In the genomic region with DNA sequence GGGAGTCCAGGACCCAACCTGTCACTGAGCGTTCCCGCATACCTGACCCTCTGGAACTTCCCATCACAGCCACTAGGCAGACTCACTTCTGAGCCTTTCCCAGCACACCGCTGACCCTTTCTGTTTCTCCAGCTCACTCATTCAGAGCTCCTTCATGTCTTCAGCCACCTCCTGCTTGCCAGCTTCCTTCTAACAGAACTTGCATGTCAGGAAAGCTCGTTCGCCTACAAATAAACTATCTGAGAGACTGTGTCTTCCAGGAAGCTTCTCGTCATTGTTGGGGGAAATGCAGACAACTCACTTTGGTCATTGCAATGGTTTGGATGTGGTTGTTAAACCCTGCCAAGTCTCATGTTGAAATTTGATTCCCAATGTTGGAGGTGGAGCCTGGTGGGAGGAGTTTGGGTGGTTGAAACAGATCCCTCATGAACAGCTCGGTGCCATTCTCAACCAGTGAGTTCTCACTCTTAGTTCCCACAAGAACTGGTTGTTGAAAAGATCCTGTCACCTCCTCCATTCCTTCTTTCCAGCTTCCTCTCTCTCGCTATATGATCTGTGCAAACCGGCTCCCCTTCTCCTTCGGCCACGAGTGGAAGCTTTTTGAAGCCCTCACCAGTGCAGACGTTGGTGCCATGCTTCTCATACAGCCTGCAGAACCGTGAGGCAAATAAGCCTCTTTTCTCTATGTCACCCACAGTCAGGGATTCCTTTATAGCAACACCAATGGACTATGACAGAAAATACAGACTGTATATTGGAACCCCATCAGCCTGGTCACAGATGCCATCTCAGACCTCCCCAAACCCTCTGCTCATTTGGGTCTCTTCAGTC, we compare ENCODE assay signal across 9 cellular contexts. TPM values are rescaled to one million over a fixed set of nuclear protein-coding genes. Genes with fewer than 3 reads are reported as not detected.
DNase-seq lines count a peak whose midpoint lies in the region; ATAC-seq and TF ChIP-seq lines count a peak whose summit lies in the region.
"Had no signal": no experiment of that assay in that cellular context is flagged by ENCODE, and none has a peak within 500 bp of the region (broad histone marks: within the 10 kb centered on the region; RNA-seq: fewer than 3 reads in every experiment).

No MANE protein-coding gene starts in this region.

- H3K4me3 ChIP-seq in HUES6 (ENCODE audit: low read depth, low read length) (peak overlapping the region; percentile 41), colonic mucosa (no peak overlapping the region)
- H3K4me3 ChIP-seq: BLaER1 treated with 17β-estradiol and CSF1 and Interleukin-3, amounts not matched to agents 10 nM and 100 nM had no signal

- intact Hi-C loops in colonic mucosa (cut with DNase I) = no loop called here

- H3K4me1 ChIP-seq in HUES6 (ENCODE audit: control insufficient read depth, insufficient read depth, low read length) = peaks cover 10% of the 10 kb centered on the region; the same call in 1 of the 2 replicates
- no peaks in the 10 kb centered on the region for H3K4me1 ChIP-seq in colonic mucosa

- no peak for TF ChIP-seq POLR2A in erythroblast (IDR thresholded peaks at IDR 0.05; ENCODE audit: low read length)

- TF ChIP-seq CTCF in 22Rv1 (IDR thresholded peaks at IDR 0.05) = peak; percentile 59
- TF ChIP-seq CTCF in colonic mucosa (IDR thresholded peaks at IDR 0.05) = no peak

- no peaks in the 10 kb centered on the region for H3K9me3 ChIP-seq in HUES6 (ENCODE audit: control insufficient read depth, insufficient read depth, low read depth, low read length)
- H3K9me3 ChIP-seq in colonic mucosa = no peaks in the 10 kb centered on the region
- H3K9me3 ChIP-seq: BLaER1 treated with 17β-estradiol and CSF1 and Interleukin-3, amounts not matched to agents 10 nM and 100 nM had no signal

- DNase-seq in colonic mucosa (peak; percentile 23), left lobe of liver (ENCODE audit: low spot score) (no peak), DMS79 (lab: John Stamatoyannopoulos, UW) (no peak), erythroblast (lab: John Stamatoyannopoulos, UW) (no peak)
- no peak for DNase-seq in stimulated activated CD8-positive, alpha-beta memory T cell treated with anti-CD3 and anti-CD28 coated beads, Interleukin-4, amount 100 ng/mL, for 48 hours

- H3K27ac ChIP-seq in 22Rv1 (peak overlapping the region; percentile 63), HUES6 (ENCODE audit: low read depth, low read length) (no peak overlapping the region), colonic mucosa (no peak overlapping the region)
- H3K27ac ChIP-seq: BLaER1 treated with 17β-estradiol and CSF1 and Interleukin-3, amounts not matched to agents 10 nM and 100 nM had no signal

- H3K9ac ChIP-seq in HUES6 (ENCODE audit: low read length) = no peak overlapping the region
- no peak overlapping the region for H3K9ac ChIP-seq in colonic mucosa (ENCODE audit: low read depth in 2 of 2, low read length in 2 of 2)
- H3K9ac ChIP-seq: BLaER1 treated with 17β-estradiol and CSF1 and Interleukin-3, amounts not matched to agents 10 nM and 100 nM had no signal

- H3K27me3 ChIP-seq in HUES6 (ENCODE audit: control insufficient read depth, insufficient read depth, low read length) (no peaks in the 10 kb centered on the region), colonic mucosa (no peaks in the 10 kb centered on the region)
- H3K27me3 ChIP-seq: BLaER1 treated with 17β-estradiol and CSF1 and Interleukin-3, amounts not matched to agents 10 nM and 100 nM had no signal

- peak; percentile 95 for ATAC-seq in left lobe of liver
- no peak for ATAC-seq in HG03469 (IDR thresholded peaks at IDR 0.05; ENCODE audit: unreplicated experiment)

- H3K36me3 ChIP-seq in HUES6 (ENCODE audit: control insufficient read depth, insufficient read depth, low read length) (no peaks in the 10 kb centered on the region), colonic mucosa (no peaks in the 10 kb centered on the region)
- H3K36me3 ChIP-seq: BLaER1 treated with 17β-estradiol and CSF1 and Interleukin-3, amounts not matched to agents 10 nM and 100 nM had no signal

RNA-seq across cellular contexts. Expression of a gene that starts 1.4 kb away (rescaled TPM):
- total RNA-seq in colonic mucosa (not detected), left lobe of liver (not detected)

RNA-seq across cellular contexts. Expression of a gene that starts 28.1 kb away (rescaled TPM):
- total RNA-seq in colonic mucosa (not detected), left lobe of liver (not detected)

RNA-seq across cellular contexts. Expression of a gene that starts 41.4 kb away (rescaled TPM):
- total RNA-seq in colonic mucosa (under 1 TPM in 1 of 2 donors, not detected in 1; 0.30 TPM), left lobe of liver (not detected)

RNA-seq across cellular contexts. Expression of a gene that starts 50.2 kb away (rescaled TPM):
- 1 to 10 TPM in 1 of 2 donors, not detected in 1; 1.3 TPM for total RNA-seq in colonic mucosa
- not detected for total RNA-seq in left lobe of liver
